ENCODE assay signal across 3 cellular contexts in genomic region chr16:55467898-55468297, GRCh38.
TF ChIP-seq lines count a peak whose summit lies in the region.

No MANE protein-coding gene starts in this region.

TF ChIP-seq in GM23338, 12 proteins besides CTCF, POLR2A, EP300 and RAD21 (continues in another document):
- no peak for TF ChIP-seq JUNB (IDR thresholded peaks at IDR 0.05; ENCODE audit: unreplicated experiment)
- TF ChIP-seq CREB1 (CRISPR knock-in tag; IDR thresholded peaks at IDR 0.05; ENCODE audit: low read depth): no peak
- no peak for TF ChIP-seq STAT1 (IDR thresholded peaks at IDR 0.05; ENCODE audit: unreplicated experiment)
- TF ChIP-seq ETS1 (IDR thresholded peaks at IDR 0.05): no peak
- TF ChIP-seq EZH2phosphoT487 (IDR thresholded peaks at IDR 0.05; ENCODE audit: unreplicated experiment): no peak

TF ChIP-seq in IMR-90, 13 proteins besides CTCF, POLR2A, EP300 and RAD21:
- TF ChIP-seq NFE2L2 (IDR thresholded peaks at IDR 0.05; ENCODE audit: low read depth, low read length) (no peak), MAFK (IDR thresholded peaks at IDR 0.05; ENCODE audit: low read depth, low read length) (no peak), BHLHE40 (IDR thresholded peaks at IDR 0.05; ENCODE audit: low read depth, low read length) (no peak), CHD1 (IDR thresholded peaks at IDR 0.05; ENCODE audit: low read depth, low read length) (no peak), RFX5 (IDR thresholded peaks at IDR 0.05; ENCODE audit: low read depth, low read length) (no peak), MXI1 (IDR thresholded peaks at IDR 0.05; ENCODE audit: borderline replicate concordance, low read depth, low read length) (no peak), MAZ (IDR thresholded peaks at IDR 0.05; ENCODE audit: borderline replicate concordance, low read depth, low read length) (no peak), CEBPB (IDR thresholded peaks at IDR 0.05; ENCODE audit: low read depth, low read length) (no peak), ELK1 (IDR thresholded peaks at IDR 0.05; ENCODE audit: borderline replicate concordance, low read depth, low read length) (no peak), FOS (IDR thresholded peaks at IDR 0.05; ENCODE audit: low read depth, low read length) (no peak), SMC3 (IDR thresholded peaks at IDR 0.05; ENCODE audit: low read depth, low read length) (no peak), USF2 (IDR thresholded peaks at IDR 0.05; ENCODE audit: low read depth, low read length) (no peak), RCOR1 (IDR thresholded peaks at IDR 0.05; ENCODE audit: insufficient replicate concordance, low read length) (no peak)
TF ChIP-seq in IMR-90: peak in this region for 0.

TF ChIP-seq in HepG2, 621 proteins besides CTCF, POLR2A, EP300 and RAD21:
- TF ChIP-seq GATA4 (IDR thresholded peaks at IDR 0.05; ENCODE audit: borderline replicate concordance, low read depth) (no peak), ZNF136 (CRISPR knock-in tag; IDR thresholded peaks at IDR 0.05; ENCODE audit: low read depth) (no peak), NR3C1 (CRISPR knock-in tag; IDR thresholded peaks at IDR 0.05) (no peak), HDAC2 (CRISPR knock-in tag; IDR thresholded peaks at IDR 0.05) (no peak), AHR (CRISPR knock-in tag; IDR thresholded peaks at IDR 0.05) (no peak), MBD4 (IDR thresholded peaks at IDR 0.05; ENCODE audit: borderline replicate concordance, low read length) (no peak), TRIM24 (CRISPR knock-in tag; IDR thresholded peaks at IDR 0.05) (no peak), ELF4 (CRISPR knock-in tag; IDR thresholded peaks at IDR 0.05; ENCODE audit: borderline replicate concordance) (no peak)
